Comparison of ENCODE assay signal across 20 cellular contexts in genomic region chr2:36871068-36871707, GRCh38.
DNase-seq lines count a peak whose midpoint lies in the region; ATAC-seq and TF ChIP-seq lines count a peak whose summit lies in the region.
"Had no signal": no experiment of that assay in that cellular context is flagged by ENCODE, and none has a peak within 500 bp of the region (broad histone marks: within the 10 kb centered on the region; RNA-seq: fewer than 3 reads in every experiment).

No MANE protein-coding gene starts in this region.

- no peaks in the 10 kb centered on the region for H3K27me3 Mint-ChIP-seq in activated CD8-positive, alpha-beta memory T cell treated with anti-CD3 and anti-CD28 coated beads, Interleukin-2, amount 10 ng/mL, durations not matched to agents 7 days and 5 days
- H3K27me3 Mint-ChIP-seq: CD4-positive, alpha-beta T cell had no signal

- no peak overlapping the region for H3K4me3 Mint-ChIP-seq in activated CD8-positive, alpha-beta memory T cell treated with anti-CD3 and anti-CD28 coated beads, Interleukin-2, amount 10 ng/mL, durations not matched to agents 7 days and 5 days
- H3K4me3 Mint-ChIP-seq: CD4-positive, alpha-beta T cell; HFFc6 had no signal

- H3K27ac ChIP-seq in gastrocnemius medialis = no peak overlapping the region

- no peaks in the 10 kb centered on the region for H3K9me3 Mint-ChIP-seq in activated CD8-positive, alpha-beta memory T cell treated with anti-CD3 and anti-CD28 coated beads, Interleukin-2, amount 10 ng/mL, durations not matched to agents 7 days and 5 days (ENCODE audit: low read depth)
- H3K9me3 Mint-ChIP-seq: CD4-positive, alpha-beta T cell had no signal

- H3K4me1 Mint-ChIP-seq in activated CD8-positive, alpha-beta memory T cell treated with anti-CD3 and anti-CD28 coated beads, Interleukin-2, amount 10 ng/mL, durations not matched to agents 7 days and 5 days = peaks cover 7% of the 10 kb centered on the region

- H3K27ac Mint-ChIP-seq in activated CD8-positive, alpha-beta memory T cell treated with anti-CD3 and anti-CD28 coated beads, Interleukin-2, amount 10 ng/mL, durations not matched to agents 7 days and 5 days = no peak overlapping the region
- H3K27ac Mint-ChIP-seq: CD4-positive, alpha-beta T cell; HFFc6 had no signal

- no peak overlapping the region for H3K4me3 ChIP-seq in gastrocnemius medialis

- CTCF ChIA-PET in activated CD8-positive, alpha-beta memory T cell treated with anti-CD3 and anti-CD28 coated beads, Interleukin-2, amount 10 ng/mL, durations not matched to agents 7 days and 5 days (lab: Charles Lee) = interaction anchor here (1.3 kb wide), 1 partner anchor 11 kb away, joined by 3 read pairs; no protein-coding TSS in a partner anchor

- intact Hi-C loops in gastrocnemius medialis (cut with DNase I; ENCODE audit: low total_unique reads) = no loop called here

- no peaks in the 10 kb centered on the region for H3K27me3 ChIP-seq in gastrocnemius medialis

- peaks cover 60% of the 10 kb centered on the region for H3K36me3 Mint-ChIP-seq in activated CD8-positive, alpha-beta memory T cell treated with anti-CD3 and anti-CD28 coated beads, Interleukin-2, amount 10 ng/mL, durations not matched to agents 7 days and 5 days

- H3K36me3 ChIP-seq in gastrocnemius medialis = peaks cover 0 to 50% of the 10 kb centered on the region in 2 donors

- no peaks in the 10 kb centered on the region for H3K9me3 ChIP-seq in gastrocnemius medialis

- TF ChIP-seq POLR2A in gastrocnemius medialis (IDR thresholded peaks at IDR 0.05) = no peak

- no peak for TF ChIP-seq CTCF in gastrocnemius medialis (IDR thresholded peaks at IDR 0.05 in 4 of 5, conservative IDR thresholded peaks at IDR 0.05 in 1 of 5)

- in situ Hi-C loops in gastrocnemius medialis (cut with MboI; ENCODE audit: low sequenced_read_pairs in 4 of 4) = no loop called here

- DNase-seq in activated CD8-positive, alpha-beta memory T cell treated with anti-CD3 and anti-CD28 coated beads, Interleukin-2, amount 10 ng/mL, durations not matched to agents 7 days and 5 days = no peak
- DNase-seq in activated CD8-positive, alpha-beta memory T cell treated with anti-CD3 and anti-CD28 coated beads for 24 hours = no peak
- DNase-seq in RKO (ENCODE audit: low spot score) (peak; percentile 15), iris pigment epithelial cell (ENCODE audit: low read depth) (peak; percentile 6), gastrocnemius medialis (no peak)
- DNase-seq: CD4-positive, alpha-beta T cell; DMS153; GF-D8; H7; HFFc6; NCI-H1092 treated with DMSO at 0.1 percent for 48 hours; NCI-H2081 treated with DMSO at 0.1 percent for 48 hours; NCI-H510A; NCI-H774; RPMI8226; SIG-M5 had no signal

- no peaks in the 10 kb centered on the region for H3K4me1 ChIP-seq in gastrocnemius medialis

- peak; percentile 9 for ATAC-seq in activated CD8-positive, alpha-beta memory T cell treated with anti-CD3 and anti-CD28 coated beads, Interleukin-2, amount 10 ng/mL, durations not matched to agents 7 days and 5 days
- ATAC-seq in GM19463 (IDR thresholded peaks at IDR 0.05; ENCODE audit: unreplicated experiment) (peak; percentile 50), GM19328 (IDR thresholded peaks at IDR 0.05; ENCODE audit: unreplicated experiment) (no peak), GM18909 (IDR thresholded peaks at IDR 0.05; ENCODE audit: poor library complexity, unreplicated experiment) (no peak), gastrocnemius medialis (no peak)
- ATAC-seq: SK-N-SH treated with all-trans-retinoic acid at 6 μM for 48 hours had no signal

Comparison
In these comparisons a context has a peak if more than half of its experiments do, and no peak if none do; other contexts are left out.
1. ATAC-seq: peak in activated CD8-positive, alpha-beta memory T cell treated with anti-CD3 and anti-CD28 coated beads, Interleukin-2, amount 10 ng/mL, durations not matched to agents 7 days and 5 days (single experiment) and GM19463 (single experiment); none in GM19328 (single experiment), GM18909 (single experiment) and gastrocnemius medialis (0 of 2).
2. DNase-seq: peak in RKO (single experiment) and iris pigment epithelial cell (single experiment); none in activated CD8-positive, alpha-beta memory T cell treated with anti-CD3 and anti-CD28 coated beads, Interleukin-2, amount 10 ng/mL, durations not matched to agents 7 days and 5 days (single experiment), activated CD8-positive, alpha-beta memory T cell treated with anti-CD3 and anti-CD28 coated beads for 24 hours (single experiment) and gastrocnemius medialis (0 of 2).